Comparison of ENCODE assay signal across 1 cellular context in the genomic region with DNA sequence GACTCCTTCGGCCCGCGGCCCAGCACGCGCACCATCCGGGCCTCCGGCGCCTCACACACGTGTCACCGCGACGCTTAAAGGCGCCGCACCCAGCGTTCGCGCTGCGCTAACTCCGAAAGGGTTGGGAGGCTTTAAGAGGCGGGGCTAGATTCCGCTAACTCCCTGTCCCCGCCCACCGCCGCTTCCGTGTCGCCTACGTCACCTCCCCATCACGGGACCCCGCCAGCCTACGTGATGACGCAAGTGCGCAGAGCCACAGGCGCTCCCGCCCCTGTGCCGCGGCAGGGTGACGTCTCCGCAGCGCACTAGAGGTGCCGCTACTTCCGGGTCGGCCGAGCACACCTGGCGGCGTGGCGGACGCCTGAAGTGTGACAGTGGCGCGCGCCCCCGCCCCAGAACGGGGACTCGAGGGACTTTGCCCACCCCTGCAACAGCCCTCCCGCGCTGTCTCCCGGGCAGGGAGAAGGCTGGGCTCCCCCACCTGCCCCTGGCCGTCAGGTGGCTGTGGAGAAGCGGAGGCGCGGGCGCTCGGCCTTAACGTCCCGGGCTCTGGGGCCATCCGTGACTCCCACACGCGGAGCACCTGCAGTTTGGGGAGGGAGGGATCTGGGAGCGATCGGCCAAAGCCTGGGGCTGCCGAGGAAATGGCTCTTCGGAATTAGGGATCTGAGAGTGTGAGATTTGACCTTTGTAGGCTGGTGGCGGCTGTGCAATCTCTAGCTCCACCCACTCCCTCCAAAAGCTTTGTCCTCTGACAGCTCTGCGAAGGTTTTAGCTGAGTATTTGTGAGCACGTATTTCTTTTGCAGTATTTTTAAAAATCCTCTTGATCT.
TF ChIP-seq lines count a peak whose summit lies in the region.

A gene (minus strand): TSS at position 35 of the 832 bp plus-strand sequence. CDS start 4,451 bp downstream, outside the sequence.

TF ChIP-seq in K562, 482 proteins besides CTCF, POLR2A, EP300 and RAD21 (continued from another document and continues in another):
- TF ChIP-seq, protein P1, sequence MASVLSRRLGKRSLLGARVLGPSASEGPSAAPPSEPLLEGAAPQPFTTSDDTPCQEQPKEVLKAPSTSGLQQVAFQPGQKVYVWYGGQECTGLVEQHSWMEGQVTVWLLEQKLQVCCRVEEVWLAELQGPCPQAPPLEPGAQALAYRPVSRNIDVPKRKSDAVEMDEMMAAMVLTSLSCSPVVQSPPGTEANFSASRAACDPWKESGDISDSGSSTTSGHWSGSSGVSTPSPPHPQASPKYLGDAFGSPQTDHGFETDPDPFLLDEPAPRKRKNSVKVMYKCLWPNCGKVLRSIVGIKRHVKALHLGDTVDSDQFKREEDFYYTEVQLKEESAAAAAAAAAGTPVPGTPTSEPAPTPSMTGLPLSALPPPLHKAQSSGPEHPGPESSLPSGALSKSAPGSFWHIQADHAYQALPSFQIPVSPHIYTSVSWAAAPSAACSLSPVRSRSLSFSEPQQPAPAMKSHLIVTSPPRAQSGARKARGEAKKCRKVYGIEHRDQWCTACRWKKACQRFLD (CRISPR knock-in tag; IDR thresholded peaks at IDR 0.05) = 0 out of 2 replicates have a peak, but pooled peaks have one; percentile 34
- TF ChIP-seq KLF1 (tag; IDR thresholded peaks at IDR 0.05) (peak; percentile 72), FOXP1 (CRISPR knock-in tag; IDR thresholded peaks at IDR 0.05) (no peak), HDAC2 (IDR thresholded peaks at IDR 0.05) (peak; percentile 80), TRIM28 (IDR thresholded peaks at IDR 0.05) (peak; percentile 20; the same call in 1 of the 2 replicates), OTX1 (CRISPR knock-in tag; IDR thresholded peaks at IDR 0.05) (peak; percentile 75; the same call in 1 of the 2 replicates), MYC (IDR thresholded peaks at IDR 0.05; ENCODE audit: low read depth, low read length) (peak; percentile 94), MYC (CRISPR knock-in tag; IDR thresholded peaks at IDR 0.05; ENCODE audit: borderline replicate concordance, low read depth) (peak; percentile 94), ERF (CRISPR knock-in tag; IDR thresholded peaks at IDR 0.05) (0 out of 2 replicates have a peak, but pooled peaks have one; percentile 27), POLR2H (tag; IDR thresholded peaks at IDR 0.05; ENCODE audit: low read depth) (0 out of 2 replicates have a peak, but pooled peaks have one; percentile 38), RBBP5 (IDR thresholded peaks at IDR 0.05; ENCODE audit: borderline replicate concordance, insufficient read depth, low read length, poor library complexity, severe bottlenecking) (peak; percentile 32), MEIS2 (IDR thresholded peaks at IDR 0.05; ENCODE audit: partially characterized antibody) (peak; percentile 62), POLR2AphosphoS2 (IDR thresholded peaks at IDR 0.05; ENCODE audit: low read length) (no peak), ZNF324 (CRISPR knock-in tag; IDR thresholded peaks at IDR 0.05) (peak; percentile 48; the same call in 1 of the 2 replicates), NFATC3 (IDR thresholded peaks at IDR 0.05) (no peak), CTBP1 (IDR thresholded peaks at IDR 0.05; ENCODE audit: borderline replicate concordance) (peak; percentile 94), MAFG (tag; conservative IDR thresholded peaks at IDR 0.05) (no peak), SP2 (IDR thresholded peaks at IDR 0.05; ENCODE audit: extremely low read depth, low read depth, low read length, poor library complexity, severe bottlenecking) (peak; percentile 32), RFX5 (IDR thresholded peaks at IDR 0.05; ENCODE audit: low read depth, low read length) (peak; percentile 24; the same call in 1 of the 2 replicates), PHB (CRISPR knock-in tag; IDR thresholded peaks at IDR 0.05) (0 out of 2 replicates have a peak, but pooled peaks have one; percentile 26), SMAD4 (CRISPR knock-in tag; conservative IDR thresholded peaks at IDR 0.05) (peak; percentile 76), E2F3 (CRISPR knock-in tag; IDR thresholded peaks at IDR 0.05) (0 out of 2 replicates have a peak, but pooled peaks have one; percentile 57), ZNF586 (CRISPR knock-in tag; conservative IDR thresholded peaks at IDR 0.05) (no peak), ETV1 (tag; conservative IDR thresholded peaks at IDR 0.05; ENCODE audit: low read depth) (peak; percentile 52; the same call in 1 of the 2 replicates), GABPB1 (CRISPR knock-in tag; IDR thresholded peaks at IDR 0.05) (peak; percentile 91), SAFB (IDR thresholded peaks at IDR 0.05; ENCODE audit: borderline replicate concordance, low read depth, low read length) (peak; percentile 71), RAD51 (IDR thresholded peaks at IDR 0.05; ENCODE audit: borderline replicate concordance, low read depth) (peak; percentile 81), MYNN (IDR thresholded peaks at IDR 0.05) (0 out of 2 replicates have a peak, but pooled peaks have one; percentile 25), MYNN (CRISPR knock-in tag; IDR thresholded peaks at IDR 0.05) (no peak), SREBF1 (IDR thresholded peaks at IDR 0.05; ENCODE audit: borderline replicate concordance, low read depth, low read length) (peak; percentile 37; the same call in 1 of the 2 replicates), TAF1 (IDR thresholded peaks at IDR 0.05; ENCODE audit: control insufficient read depth, extremely low read depth, insufficient read depth, low read length, severe bottlenecking) (peak; percentile 88), NBN (IDR thresholded peaks at IDR 0.05; ENCODE audit: low read depth) (peak; percentile 90)
- TF ChIP-seq, protein P2, sequence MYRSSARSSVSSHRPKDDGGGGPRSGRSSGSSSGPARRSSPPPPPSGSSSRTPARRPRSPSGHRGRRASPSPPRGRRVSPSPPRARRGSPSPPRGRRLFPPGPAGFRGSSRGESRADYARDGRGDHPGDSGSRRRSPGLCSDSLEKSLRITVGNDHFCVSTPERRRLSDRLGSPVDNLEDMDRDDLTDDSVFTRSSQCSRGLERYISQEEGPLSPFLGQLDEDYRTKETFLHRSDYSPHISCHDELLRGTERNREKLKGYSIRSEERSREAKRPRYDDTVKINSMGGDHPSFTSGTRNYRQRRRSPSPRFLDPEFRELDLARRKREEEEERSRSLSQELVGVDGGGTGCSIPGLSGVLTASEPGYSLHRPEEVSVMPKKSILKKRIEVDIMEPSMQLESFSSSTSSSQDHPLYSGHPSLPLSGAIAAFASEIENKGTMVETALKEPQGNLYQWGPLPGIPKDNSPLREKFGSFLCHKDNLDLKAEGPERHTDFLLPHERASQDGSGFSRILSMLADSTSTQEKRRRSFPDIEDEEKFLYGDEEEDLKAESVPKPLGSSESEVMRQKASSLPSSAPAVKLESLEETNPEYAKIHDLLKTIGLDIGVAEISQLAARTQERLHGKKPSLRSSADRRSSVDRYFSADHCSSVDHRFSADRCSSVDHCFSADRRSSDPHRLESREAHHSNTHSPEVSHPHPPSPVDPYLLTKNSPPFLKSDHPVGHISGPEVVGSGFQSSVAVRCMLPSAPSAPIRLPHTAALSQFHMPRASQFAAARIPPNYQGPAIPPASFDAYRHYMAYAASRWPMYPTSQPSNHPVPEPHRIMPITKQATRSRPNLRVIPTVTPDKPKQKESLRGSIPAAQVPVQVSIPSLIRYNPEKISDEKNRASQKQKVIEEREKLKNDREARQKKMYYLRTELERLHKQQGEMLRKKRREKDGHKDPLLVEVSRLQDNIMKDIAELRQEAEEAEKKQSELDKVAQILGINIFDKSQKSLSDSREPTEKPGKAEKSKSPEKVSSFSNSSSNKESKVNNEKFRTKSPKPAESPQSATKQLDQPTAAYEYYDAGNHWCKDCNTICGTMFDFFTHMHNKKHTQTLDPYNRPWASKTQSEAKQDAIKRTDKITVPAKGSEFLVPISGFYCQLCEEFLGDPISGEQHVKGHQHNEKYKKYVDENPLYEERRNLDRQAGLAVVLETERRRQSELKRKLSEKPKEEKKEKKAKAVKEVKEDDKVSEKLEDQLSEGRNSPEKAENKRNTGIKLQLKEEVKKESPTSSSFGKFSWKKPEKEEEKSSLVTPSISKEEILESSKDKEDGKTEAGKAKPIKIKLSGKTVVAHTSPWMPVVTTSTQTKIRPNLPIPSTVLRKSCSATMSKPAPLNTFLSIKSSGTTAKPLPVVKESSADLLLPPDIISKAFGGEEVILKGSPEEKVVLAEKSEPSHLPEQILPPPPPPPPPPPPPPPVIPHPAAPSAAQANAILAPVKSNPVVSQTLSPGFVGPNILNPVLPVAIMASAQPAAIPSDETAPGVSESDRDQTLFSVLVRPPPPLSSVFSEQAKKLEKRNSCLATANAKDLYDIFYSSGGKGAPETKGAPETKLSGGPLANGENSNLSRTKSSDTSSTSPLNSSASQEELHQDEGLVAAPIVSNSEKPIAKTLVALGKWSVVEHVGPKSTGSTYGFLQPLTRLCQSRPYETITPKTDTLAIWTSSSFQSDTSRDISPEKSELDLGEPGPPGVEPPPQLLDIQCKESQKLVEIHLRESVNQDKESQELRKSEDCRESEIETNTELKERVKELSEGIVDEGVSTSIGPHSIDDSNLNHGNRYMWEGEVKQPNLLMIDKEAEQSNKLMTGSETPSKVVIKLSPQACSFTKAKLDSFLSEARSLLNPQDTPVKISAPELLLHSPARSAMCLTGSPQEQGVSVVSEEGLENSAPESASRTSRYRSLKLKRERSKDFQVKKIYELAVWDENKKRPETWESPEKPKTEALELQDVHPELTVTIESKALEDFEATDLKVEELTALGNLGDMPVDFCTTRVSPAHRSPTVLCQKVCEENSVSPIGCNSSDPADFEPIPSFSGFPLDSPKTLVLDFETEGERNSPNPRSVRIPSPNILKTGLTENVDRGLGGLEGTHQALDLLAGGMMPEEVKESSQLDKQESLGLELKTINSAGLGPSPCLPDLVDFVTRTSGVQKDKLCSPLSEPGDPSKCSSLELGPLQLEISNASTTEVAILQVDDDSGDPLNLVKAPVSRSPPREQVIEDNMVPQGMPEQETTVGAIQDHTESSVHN (IDR thresholded peaks at IDR 0.05; ENCODE audit: borderline replicate concordance in 1 of 2, low read depth in 1 of 2) = peak in 1 of 2 experiments; percentile 82; a peak in 2 of 4 replicates
- TF ChIP-seq, protein P3, sequence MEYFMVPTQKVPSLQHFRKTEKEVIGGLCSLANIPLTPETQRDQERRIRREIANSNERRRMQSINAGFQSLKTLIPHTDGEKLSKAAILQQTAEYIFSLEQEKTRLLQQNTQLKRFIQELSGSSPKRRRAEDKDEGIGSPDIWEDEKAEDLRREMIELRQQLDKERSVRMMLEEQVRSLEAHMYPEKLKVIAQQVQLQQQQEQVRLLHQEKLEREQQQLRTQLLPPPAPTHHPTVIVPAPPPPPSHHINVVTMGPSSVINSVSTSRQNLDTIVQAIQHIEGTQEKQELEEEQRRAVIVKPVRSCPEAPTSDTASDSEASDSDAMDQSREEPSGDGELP (CRISPR knock-in tag; IDR thresholded peaks at IDR 0.05; ENCODE audit: borderline replicate concordance) = peak; percentile 92
- TF ChIP-seq, protein P4, sequence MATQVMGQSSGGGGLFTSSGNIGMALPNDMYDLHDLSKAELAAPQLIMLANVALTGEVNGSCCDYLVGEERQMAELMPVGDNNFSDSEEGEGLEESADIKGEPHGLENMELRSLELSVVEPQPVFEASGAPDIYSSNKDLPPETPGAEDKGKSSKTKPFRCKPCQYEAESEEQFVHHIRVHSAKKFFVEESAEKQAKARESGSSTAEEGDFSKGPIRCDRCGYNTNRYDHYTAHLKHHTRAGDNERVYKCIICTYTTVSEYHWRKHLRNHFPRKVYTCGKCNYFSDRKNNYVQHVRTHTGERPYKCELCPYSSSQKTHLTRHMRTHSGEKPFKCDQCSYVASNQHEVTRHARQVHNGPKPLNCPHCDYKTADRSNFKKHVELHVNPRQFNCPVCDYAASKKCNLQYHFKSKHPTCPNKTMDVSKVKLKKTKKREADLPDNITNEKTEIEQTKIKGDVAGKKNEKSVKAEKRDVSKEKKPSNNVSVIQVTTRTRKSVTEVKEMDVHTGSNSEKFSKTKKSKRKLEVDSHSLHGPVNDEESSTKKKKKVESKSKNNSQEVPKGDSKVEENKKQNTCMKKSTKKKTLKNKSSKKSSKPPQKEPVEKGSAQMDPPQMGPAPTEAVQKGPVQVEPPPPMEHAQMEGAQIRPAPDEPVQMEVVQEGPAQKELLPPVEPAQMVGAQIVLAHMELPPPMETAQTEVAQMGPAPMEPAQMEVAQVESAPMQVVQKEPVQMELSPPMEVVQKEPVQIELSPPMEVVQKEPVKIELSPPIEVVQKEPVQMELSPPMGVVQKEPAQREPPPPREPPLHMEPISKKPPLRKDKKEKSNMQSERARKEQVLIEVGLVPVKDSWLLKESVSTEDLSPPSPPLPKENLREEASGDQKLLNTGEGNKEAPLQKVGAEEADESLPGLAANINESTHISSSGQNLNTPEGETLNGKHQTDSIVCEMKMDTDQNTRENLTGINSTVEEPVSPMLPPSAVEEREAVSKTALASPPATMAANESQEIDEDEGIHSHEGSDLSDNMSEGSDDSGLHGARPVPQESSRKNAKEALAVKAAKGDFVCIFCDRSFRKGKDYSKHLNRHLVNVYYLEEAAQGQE (CRISPR knock-in tag; IDR thresholded peaks at IDR 0.05; ENCODE audit: low read depth) = peak; percentile 72; the same call in 1 of the 2 replicates
- TF ChIP-seq, protein P5, sequence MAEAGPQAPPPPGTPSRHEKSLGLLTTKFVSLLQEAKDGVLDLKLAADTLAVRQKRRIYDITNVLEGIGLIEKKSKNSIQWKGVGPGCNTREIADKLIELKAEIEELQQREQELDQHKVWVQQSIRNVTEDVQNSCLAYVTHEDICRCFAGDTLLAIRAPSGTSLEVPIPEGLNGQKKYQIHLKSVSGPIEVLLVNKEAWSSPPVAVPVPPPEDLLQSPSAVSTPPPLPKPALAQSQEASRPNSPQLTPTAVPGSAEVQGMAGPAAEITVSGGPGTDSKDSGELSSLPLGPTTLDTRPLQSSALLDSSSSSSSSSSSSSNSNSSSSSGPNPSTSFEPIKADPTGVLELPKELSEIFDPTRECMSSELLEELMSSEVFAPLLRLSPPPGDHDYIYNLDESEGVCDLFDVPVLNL (CRISPR knock-in tag; IDR thresholded peaks at IDR 0.05; ENCODE audit: low read depth) = peak; percentile 62
- TF ChIP-seq, protein P6, sequence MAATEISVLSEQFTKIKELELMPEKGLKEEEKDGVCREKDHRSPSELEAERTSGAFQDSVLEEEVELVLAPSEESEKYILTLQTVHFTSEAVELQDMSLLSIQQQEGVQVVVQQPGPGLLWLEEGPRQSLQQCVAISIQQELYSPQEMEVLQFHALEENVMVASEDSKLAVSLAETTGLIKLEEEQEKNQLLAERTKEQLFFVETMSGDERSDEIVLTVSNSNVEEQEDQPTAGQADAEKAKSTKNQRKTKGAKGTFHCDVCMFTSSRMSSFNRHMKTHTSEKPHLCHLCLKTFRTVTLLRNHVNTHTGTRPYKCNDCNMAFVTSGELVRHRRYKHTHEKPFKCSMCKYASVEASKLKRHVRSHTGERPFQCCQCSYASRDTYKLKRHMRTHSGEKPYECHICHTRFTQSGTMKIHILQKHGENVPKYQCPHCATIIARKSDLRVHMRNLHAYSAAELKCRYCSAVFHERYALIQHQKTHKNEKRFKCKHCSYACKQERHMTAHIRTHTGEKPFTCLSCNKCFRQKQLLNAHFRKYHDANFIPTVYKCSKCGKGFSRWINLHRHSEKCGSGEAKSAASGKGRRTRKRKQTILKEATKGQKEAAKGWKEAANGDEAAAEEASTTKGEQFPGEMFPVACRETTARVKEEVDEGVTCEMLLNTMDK (IDR thresholded peaks at IDR 0.05; ENCODE audit: borderline replicate concordance, insufficient read depth, low read depth, low read length, poor library complexity, severe bottlenecking) = peak; percentile 71
